ENCODE assay signal across 8 cellular contexts in genomic region chrX:41332005-41332404, GRCh38. TPM values are rescaled to one million over a fixed set of nuclear protein-coding genes. Genes with fewer than 3 reads are reported as not detected.
DNase-seq lines count a peak whose midpoint lies in the region; ATAC-seq, FAIRE-seq and TF ChIP-seq lines count a peak whose summit lies in the region.

No MANE protein-coding gene starts in this region.

- ATAC-seq in activated B cell treated with CpG ODN at 0.5 μM for 24 hours (ENCODE audit: low read depth) (no peak), HG03342 (IDR thresholded peaks at IDR 0.05; ENCODE audit: unreplicated experiment) (no peak)
- no peak for ATAC-seq in stimulated activated naive CD8-positive, alpha-beta T cell treated with anti-CD3 and anti-CD28 coated beads, Interleukin-15, amount 100 ng/mL, for 72 hours

- peaks cover 24% of the 10 kb centered on the region for H3K36me3 Mint-ChIP-seq in activated B cell treated with CpG ODN at 0.5 μM for 24 hours (ENCODE audit: low read depth)

- H3K27me3 Mint-ChIP-seq in activated B cell treated with CpG ODN at 0.5 μM for 24 hours: no peaks in the 10 kb centered on the region
- H3K27me3 Mint-ChIP-seq in stimulated activated naive CD8-positive, alpha-beta T cell treated with anti-CD3 and anti-CD28 coated beads, Interleukin-15, amount 100 ng/mL, for 72 hours: no peaks in the 10 kb centered on the region

- no peak for TF ChIP-seq CTCF in activated B cell treated with CpG ODN at 0.5 μM for 24 hours (IDR thresholded peaks at IDR 0.05)

- no peak for FAIRE-seq in HTR-8/SVneo (lab: Jason Lieb, UNC)

- no peaks in the 10 kb centered on the region for H3K9me3 Mint-ChIP-seq in activated B cell treated with CpG ODN at 0.5 μM for 24 hours
- no peaks in the 10 kb centered on the region for H3K9me3 Mint-ChIP-seq in stimulated activated naive CD8-positive, alpha-beta T cell treated with anti-CD3 and anti-CD28 coated beads, Interleukin-15, amount 100 ng/mL, for 72 hours

- intact Hi-C loops in activated B cell treated with CpG ODN at 0.5 μM for 24 hours (cut with micrococcal nuclease): loop anchor here (2.0 to 5.0 kb wide), 7 partner anchors 55 to 1610 kb away; partner anchors contain the start of genes CXorf38 and MED14

- peaks cover 28% of the 10 kb centered on the region for H3K4me1 Mint-ChIP-seq in activated B cell treated with CpG ODN at 0.5 μM for 24 hours
- H3K4me1 Mint-ChIP-seq in stimulated activated naive CD8-positive, alpha-beta T cell treated with anti-CD3 and anti-CD28 coated beads, Interleukin-15, amount 100 ng/mL, for 72 hours: peaks cover 22% of the 10 kb centered on the region

- DNase-seq in NCI-H510A treated with DMSO at 0.1 percent for 48 hours (lab: John Stamatoyannopoulos, UW) (peak; percentile 10), NCI-H510A (lab: John Stamatoyannopoulos, UW) (no peak), activated B cell treated with CpG ODN at 0.5 μM for 24 hours (no peak), HCEC 1CT (no peak), HTR-8/SVneo (ENCODE audit: insufficient read length, low spot score) (no peak)
- DNase-seq in stimulated activated naive CD8-positive, alpha-beta T cell treated with anti-CD3 and anti-CD28 coated beads, Interleukin-15, amount 100 ng/mL, for 72 hours: no peak

- H3K27ac Mint-ChIP-seq in activated B cell treated with CpG ODN at 0.5 μM for 24 hours: peak overlapping the region; percentile 99
- peak overlapping the region; percentile 99 to 100 for H3K27ac Mint-ChIP-seq in stimulated activated naive CD8-positive, alpha-beta T cell treated with anti-CD3 and anti-CD28 coated beads, Interleukin-15, amount 100 ng/mL, for 72 hours

- peak overlapping the region; percentile 27 for H3K4me3 ChIP-seq in iPS-11a (ENCODE audit: low read depth, low read length)

- POLR2A ChIA-PET in activated B cell treated with CpG ODN at 0.5 μM for 24 hours (lab: Charles Lee): no interaction called here

- CTCF ChIA-PET in activated B cell treated with CpG ODN at 0.5 μM for 24 hours (lab: Charles Lee): no interaction called here

- peak overlapping the region; percentile 93 for H3K4me3 Mint-ChIP-seq in activated B cell treated with CpG ODN at 0.5 μM for 24 hours
- H3K4me3 Mint-ChIP-seq in stimulated activated naive CD8-positive, alpha-beta T cell treated with anti-CD3 and anti-CD28 coated beads, Interleukin-15, amount 100 ng/mL, for 72 hours: peak overlapping the region; percentile 86 to 87

RNA-seq across cellular contexts. Expression of gene DDX3X, which starts 2.0 kb away (rescaled TPM):
- 225 and 247 TPM in 2 replicates for total RNA-seq in activated B cell treated with CpG ODN at 0.5 μM for 24 hours
